18 cellular contexts compared by ENCODE assay signal in genomic region chr15:73621286-73621826, GRCh38. TPM values are rescaled to one million over a fixed set of nuclear protein-coding genes. Genes with fewer than 3 reads are reported as not detected.
DNase-seq lines count a peak whose midpoint lies in the region; ATAC-seq, FAIRE-seq and TF ChIP-seq lines count a peak whose summit lies in the region.
"Had no signal": no experiment of that assay in that cellular context is flagged by ENCODE, and none has a peak within 500 bp of the region (broad histone marks: within the 10 kb centered on the region; RNA-seq: fewer than 3 reads in every experiment).

No MANE protein-coding gene starts in this region.

- H3K27me3 ChIP-seq in IMR-90 (ENCODE audit: control insufficient read depth, insufficient read depth, low read length) (no peaks in the 10 kb centered on the region), hepatocyte (no peaks in the 10 kb centered on the region)

- H3K4me3 ChIP-seq in IMR-90 (ENCODE audit: insufficient read depth, low read depth, low read length) (no peak overlapping the region), hepatocyte (no peak overlapping the region)
- H3K4me3 ChIP-seq: SK-N-MC had no signal

- no peaks in the 10 kb centered on the region for H3K9me2 ChIP-seq in hepatocyte (replicated peaks; ENCODE audit: insufficient read depth)

- no peak overlapping the region for H2BK15ac ChIP-seq in IMR-90 (ENCODE audit: low read depth, low read length)

- CTCF ChIA-PET in IMR-90 (lab: Yijun Ruan, JAX), result no interaction called here

- peaks cover 100% of the 10 kb centered on the region for H3K79me2 ChIP-seq in hepatocyte

- peaks cover 9% of the 10 kb centered on the region; the same call in 1 of the 2 replicates for H3K9me1 ChIP-seq in IMR-90 (ENCODE audit: insufficient read depth, low read length)

- H2AK5ac ChIP-seq in IMR-90 (ENCODE audit: low read depth, low read length), result no peak overlapping the region

- H3K14ac ChIP-seq in IMR-90 (replicated peaks; ENCODE audit: low read depth, low read length), result no peak overlapping the region

- TF ChIP-seq POLR2A in IMR-90 (IDR thresholded peaks at IDR 0.05; ENCODE audit: low read depth, low read length), result no peak

- H2AFZ ChIP-seq in IMR-90 (replicated peaks; ENCODE audit: low read length, poor library complexity) (no peak overlapping the region), hepatocyte (no peak overlapping the region)

- no peak overlapping the region for H3K18ac ChIP-seq in IMR-90 (ENCODE audit: low read depth, low read length)

- H4K8ac ChIP-seq in IMR-90 (ENCODE audit: low read depth in 2 of 2, low read length in 2 of 2), result no peak overlapping the region

- H4K91ac ChIP-seq in IMR-90 (ENCODE audit: insufficient read depth, low read depth, low read length), result no peak overlapping the region

- FAIRE-seq in GM19239 (lab: Jason Lieb, UNC), result peak; percentile 54

- H3K27ac ChIP-seq in IMR-90 (ENCODE audit: insufficient read depth, low read length), result no peak overlapping the region
- H3K27ac ChIP-seq in VCaP, result peak overlapping the region; percentile 9; the same call in 1 of the 2 replicates
- no peak overlapping the region for H3K27ac ChIP-seq in hepatocyte
- H3K27ac ChIP-seq: C4-2B, KMS-11, SK-N-MC had no signal

- no peak overlapping the region for H2BK120ac ChIP-seq in IMR-90 (ENCODE audit: low read depth, low read length)

- peaks cover 22 to 67% of the 10 kb centered on the region in 2 experiments for H3K79me1 ChIP-seq in IMR-90 (ENCODE audit: low read depth in 1 of 2, low read length in 2 of 2)

- H3K4me1 ChIP-seq in IMR-90 (ENCODE audit: control insufficient read depth, insufficient read depth, low read length), result peaks cover 4% of the 10 kb centered on the region
- peaks cover 36% of the 10 kb centered on the region for H3K4me1 ChIP-seq in hepatocyte (ENCODE audit: insufficient read depth)

- no peak overlapping the region for H3K56ac ChIP-seq in IMR-90 (ENCODE audit: extremely low read depth, insufficient read depth, low read length)

- peak; percentile 31; the same call in 1 of the 2 replicates for ATAC-seq in IMR-90 (ENCODE audit: low read depth)

- intact Hi-C loops in IMR-90 (cut with micrococcal nuclease), result loop anchor here (2.0 kb wide), 1 partner anchor 15 kb away; no protein-coding TSS in a partner anchor

- no TSS peak for BruUV-seq in IMR-90 (replicated peaks; lab: Mats Ljungman, UMichigan)

- DNase-seq in GM19239 (ENCODE audit: insufficient read length, low spot score) (no peak), IMR-90 (no peak), hepatocyte (ENCODE audit: low spot score) (no peak), amygdala (lab: John Stamatoyannopoulos, UW) (no peak), activated gamma-delta T cell (lab: John Stamatoyannopoulos, UW) (no peak)
- no peak for DNase-seq in stimulated activated CD4-positive, alpha-beta T cell treated with anti-CD3 and anti-CD28 coated beads, Interleukin-2, amount 100 ng/mL, for 24 hours
- DNase-seq: AML-193, DMS79, H7, NCI-H1092, NCI-H146, NCI-H2029 treated with DMSO at 0.1 percent for 48 hours, OCI-M1, SHP77 had no signal

- TF ChIP-seq CTCF in IMR-90 (conservative IDR thresholded peaks at IDR 0.05; ENCODE audit: low read depth, low read length), result no peak
- no peak for TF ChIP-seq CTCF in VCaP (conservative IDR thresholded peaks at IDR 0.05)
- TF ChIP-seq CTCF in hepatocyte (IDR thresholded peaks at IDR 0.05; ENCODE audit: poor library complexity), result no peak

- no peak overlapping the region for H3K23ac ChIP-seq in IMR-90 (ENCODE audit: low read depth, low read length)

- dilution Hi-C loops in IMR-90 (cut with HindIII; ENCODE audit: low sequenced_read_pairs, unreplicated experiment), result no loop called here

- no peak overlapping the region for H2AK9ac ChIP-seq in IMR-90 (replicated peaks; ENCODE audit: low read depth, low read length, poor library complexity)

- H3K36me3 ChIP-seq in IMR-90 (ENCODE audit: control insufficient read depth, insufficient read depth, low read length) (0 out of 2 replicates have a peak, but pooled peaks cover 2% of the 10 kb centered on the region), hepatocyte (replicated peaks; ENCODE audit: insufficient read depth, low read depth) (no peaks in the 10 kb centered on the region)

- no peak for TF ChIP-seq RAD21 in IMR-90 (IDR thresholded peaks at IDR 0.05; ENCODE audit: low read length)

- in situ Hi-C loops in IMR-90 (cut with MboI; ENCODE audit: low sequenced_read_pairs), result no loop called here

- H3K4me2 ChIP-seq in IMR-90 (ENCODE audit: low read depth, low read length) (no peak overlapping the region), hepatocyte (peak overlapping the region; percentile 2)
- H3K4me2 ChIP-seq: KMS-11 had no signal

- H2BK5ac ChIP-seq in IMR-90 (ENCODE audit: low read depth, low read length, poor library complexity, severe bottlenecking), result no peak overlapping the region

- peaks cover 91% of the 10 kb centered on the region for H4K20me1 ChIP-seq in IMR-90 (ENCODE audit: insufficient read depth, low read length)
- peaks cover 88% of the 10 kb centered on the region for H4K20me1 ChIP-seq in hepatocyte (ENCODE audit: insufficient read depth, poor library complexity, severe bottlenecking)

- no peak overlapping the region for H2BK20ac ChIP-seq in IMR-90 (ENCODE audit: low read depth, low read length)

- no peak overlapping the region for H3K4ac ChIP-seq in IMR-90 (ENCODE audit: low read depth, low read length)

- POLR2A ChIA-PET in IMR-90 (lab: Charles Lee; ENCODE audit: unreplicated experiment), result no interaction called here

- H3K9me3 ChIP-seq in IMR-90 (ENCODE audit: control insufficient read depth, insufficient read depth, low read length) (no peaks in the 10 kb centered on the region), hepatocyte (ENCODE audit: low read depth) (no peaks in the 10 kb centered on the region)

- H4K5ac ChIP-seq in IMR-90 (ENCODE audit: low read depth, low read length), result no peak overlapping the region

- no peak overlapping the region for H3K9ac ChIP-seq in IMR-90 (ENCODE audit: low read depth, low read length)
- H3K9ac ChIP-seq: KMS-11 had no signal

TF ChIP-seq in IMR-90, 13 proteins besides CTCF, POLR2A, EP300 and RAD21:
- TF ChIP-seq BHLHE40 (IDR thresholded peaks at IDR 0.05; ENCODE audit: low read depth, low read length), result no peak
- TF ChIP-seq RFX5 (IDR thresholded peaks at IDR 0.05; ENCODE audit: low read depth, low read length), result no peak
- no peak for TF ChIP-seq ELK1 (IDR thresholded peaks at IDR 0.05; ENCODE audit: borderline replicate concordance, low read depth, low read length)
- TF ChIP-seq NFE2L2 (IDR thresholded peaks at IDR 0.05; ENCODE audit: low read depth, low read length), result no peak
- TF ChIP-seq MAZ (IDR thresholded peaks at IDR 0.05; ENCODE audit: borderline replicate concordance, low read depth, low read length), result no peak
- no peak for TF ChIP-seq MAFK (IDR thresholded peaks at IDR 0.05; ENCODE audit: low read depth, low read length)

RNA-seq across cellular contexts. Expression of gene NPTN, which starts 11.8 kb away (rescaled TPM):
- total RNA-seq in IMR-90 (2012; rRNA removed) (150 and 171 TPM in 2 replicates), hepatocyte (201 and 234 TPM in 2 replicates)
- polyA plus RNA-seq in IMR-90 (2012; rRNA removed) (268 and 329 TPM in 2 replicates), hepatocyte (153 and 174 TPM in 2 replicates)
- polyA plus RNA-seq in IMR-90 (2012; cell fraction: cytosol; rRNA removed), result 181 and 182 TPM in 2 replicates
- 77.6 and 177 TPM in 2 replicates for polyA plus RNA-seq in IMR-90 (2012; cell fraction: nucleus; rRNA removed; ENCODE audit: low replicate concordance)
